In genomic region chr20:5569021-5569420, GRCh38 we compare ENCODE assay signal across 8 cellular contexts. TPM values are rescaled to one million over a fixed set of nuclear protein-coding genes. Genes with fewer than 3 reads are reported as not detected.
A peak's percentile ranks its signal among the peaks of the same experiment; 100 is the strongest.
DNase-seq lines count a peak whose midpoint lies in the region; ATAC-seq lines count a peak whose summit lies in the region.

No MANE protein-coding gene starts in this region.

- H3K27me3 ChIP-seq in SJCRH30: no peaks in the 10 kb centered on the region

- CTCF ChIA-PET in activated CD8-positive, alpha-beta memory T cell treated with anti-CD3 and anti-CD28 coated beads, Interleukin-2, amount 10 ng/mL, durations not matched to agents 7 days and 5 days (lab: Charles Lee): interaction anchor here (1.0 to 8.0 kb wide), 10 partner anchors 9 to 428 kb away, joined by 3 to 69 read pairs (median 6); no protein-coding TSS in a partner anchor

- no peaks in the 10 kb centered on the region for H3K9me3 Mint-ChIP-seq in activated CD8-positive, alpha-beta memory T cell treated with anti-CD3 and anti-CD28 coated beads, Interleukin-2, amount 10 ng/mL, durations not matched to agents 7 days and 5 days (ENCODE audit: low read depth)

- H3K36me3 Mint-ChIP-seq in activated CD8-positive, alpha-beta memory T cell treated with anti-CD3 and anti-CD28 coated beads, Interleukin-2, amount 10 ng/mL, durations not matched to agents 7 days and 5 days: peaks cover 30% of the 10 kb centered on the region

- H3K27me3 Mint-ChIP-seq in activated CD8-positive, alpha-beta memory T cell treated with anti-CD3 and anti-CD28 coated beads, Interleukin-2, amount 10 ng/mL, durations not matched to agents 7 days and 5 days: no peaks in the 10 kb centered on the region

- DNase-seq in activated CD8-positive, alpha-beta memory T cell treated with anti-CD3 and anti-CD28 coated beads, Interleukin-2, amount 10 ng/mL, durations not matched to agents 7 days and 5 days: peak; percentile 62
- DNase-seq in activated CD8-positive, alpha-beta memory T cell treated with anti-CD3 and anti-CD28 coated beads for 24 hours: no peak
- DNase-seq in LHCN-M2 (ENCODE audit: low read depth): peak; percentile 29
- peak; percentile 55 to 77 for DNase-seq in SJCRH30
- peak; percentile 41 for DNase-seq in astrocyte of the hippocampus (ENCODE audit: low read depth, low spot score)
- DNase-seq in iris pigment epithelial cell (ENCODE audit: low read depth): peak; percentile 50
- peak; percentile 15 to 51 for DNase-seq in stimulated activated CD4-positive, alpha-beta T cell treated with anti-CD3 and anti-CD28 coated beads, Interleukin-4, amount 100 ng/mL, for 4 hours

- no peak overlapping the region for H3K4me3 ChIP-seq in SJCRH30

- H3K4me1 ChIP-seq in SJCRH30: no peaks in the 10 kb centered on the region

- H3K4me1 Mint-ChIP-seq in activated CD8-positive, alpha-beta memory T cell treated with anti-CD3 and anti-CD28 coated beads, Interleukin-2, amount 10 ng/mL, durations not matched to agents 7 days and 5 days: peaks cover 19% of the 10 kb centered on the region

- peak overlapping the region; percentile 36 for H3K27ac Mint-ChIP-seq in activated CD8-positive, alpha-beta memory T cell treated with anti-CD3 and anti-CD28 coated beads, Interleukin-2, amount 10 ng/mL, durations not matched to agents 7 days and 5 days

- peaks cover 70% of the 10 kb centered on the region for H3K36me3 ChIP-seq in SJCRH30

- no peak overlapping the region for H3K4me3 Mint-ChIP-seq in activated CD8-positive, alpha-beta memory T cell treated with anti-CD3 and anti-CD28 coated beads, Interleukin-2, amount 10 ng/mL, durations not matched to agents 7 days and 5 days

- peak; percentile 82 for ATAC-seq in activated CD8-positive, alpha-beta memory T cell treated with anti-CD3 and anti-CD28 coated beads, Interleukin-2, amount 10 ng/mL, durations not matched to agents 7 days and 5 days
- no peak for ATAC-seq in GM21529 (IDR thresholded peaks at IDR 0.05; ENCODE audit: unreplicated experiment)

- no peak overlapping the region for H3K27ac ChIP-seq in SJCRH30

- no peaks in the 10 kb centered on the region for H3K9me3 ChIP-seq in SJCRH30 (replicated peaks)

RNA-seq across cellular contexts. Expression of gene GPCPD1, which starts 41.8 kb away (rescaled TPM):
- total RNA-seq in activated CD8-positive, alpha-beta memory T cell treated with anti-CD3 and anti-CD28 coated beads, Interleukin-2, amount 10 ng/mL, durations not matched to agents 7 days and 5 days: 10 to 100 TPM; 21.5 to 36.6 TPM
- 7.2 and 11.5 TPM in 2 replicates for total RNA-seq in LHCN-M2 (2014; rRNA removed)
- polyA plus RNA-seq in LHCN-M2 (2012): 2.9 TPM
- total RNA-seq in SJCRH30 (2014; rRNA removed; shearing (Covaris generic)): 15.5 and 19.7 TPM in 2 replicates
